8 cellular contexts compared by ENCODE assay signal in genomic region chrX:64206556-64207162, GRCh38. TPM values are rescaled to one million over a fixed set of nuclear protein-coding genes. Genes with fewer than 3 reads are reported as not detected.
A peak's percentile ranks its signal among the peaks of the same experiment; 100 is the strongest.
DNase-seq lines count a peak whose midpoint lies in the region; ATAC-seq and TF ChIP-seq lines count a peak whose summit lies in the region.

No MANE protein-coding gene starts in this region.

- DNase-seq in activated CD4-positive, alpha-beta T cell treated with anti-CD3 and anti-CD28 coated beads for 48 hours, result peak; percentile 2
- DNase-seq in activated CD4-positive, alpha-beta T cell treated with anti-CD3 and anti-CD28 coated beads, Interleukin-2, amount 50 U/mL, for 1 hour, result no peak
- DNase-seq in astrocyte of the cerebellum (ENCODE audit: low read depth) (no peak), left lung (no peak), tibial nerve (ENCODE audit: low spot score in 2 of 2) (no peak), NCI-H1436 (lab: John Stamatoyannopoulos, UW) (no peak)
- no peak for DNase-seq in stimulated activated CD4-positive, alpha-beta T cell treated with anti-CD3 and anti-CD28 coated beads, Interleukin-1b, Interleukin-23, amount 100 ng/mL, for 48 hours

- H3K9me3 ChIP-seq in left lung (no peaks in the 10 kb centered on the region), tibial nerve (no peaks in the 10 kb centered on the region)

- H3K27ac ChIP-seq in left lung (peak overlapping the region; percentile 79 to 84), tibial nerve (peak overlapping the region; percentile 79 to 95 (median 90))

- 40 to 53% methylated on average over 5 of the region's 5 CpGs for WGBS in tibial nerve, 2 donors

- no peaks in the 10 kb centered on the region for H3K36me3 ChIP-seq in left lung
- H3K36me3 ChIP-seq in tibial nerve, result no peaks in the 10 kb centered on the region

- TF ChIP-seq EP300 in tibial nerve (IDR thresholded peaks at IDR 0.05), result no peak

- peak overlapping the region; percentile 55 for H3K4me3 ChIP-seq in astrocyte of the cerebellum (ENCODE audit: low read depth, low read length)
- peak overlapping the region; percentile 46 to 59 for H3K4me3 ChIP-seq in left lung
- H3K4me3 ChIP-seq in tibial nerve, result peak overlapping the region; percentile 40 to 82 (median 62)

- TF ChIP-seq CTCF in astrocyte of the cerebellum (IDR thresholded peaks at IDR 0.05; ENCODE audit: low read depth, low read length, missing control alignments), result no peak
- TF ChIP-seq CTCF in left lung (IDR thresholded peaks at IDR 0.05), result no peak
- no peak for TF ChIP-seq CTCF in tibial nerve (IDR thresholded peaks at IDR 0.05)

- intact Hi-C loops in left lung (cut with DNase I), result no loop called here

- in situ Hi-C loops in astrocyte of the cerebellum (cut with HindIII; ENCODE audit: low sequenced_read_pairs), result no loop called here

- ATAC-seq in left lung, result peak; percentile 2
- no peak for ATAC-seq in GM21515 (IDR thresholded peaks at IDR 0.05; ENCODE audit: unreplicated experiment)

- H3K27me3 ChIP-seq in left lung, result no peaks in the 10 kb centered on the region
- H3K27me3 ChIP-seq in tibial nerve, result no peaks in the 10 kb centered on the region

- peaks cover 9 to 10% of the 10 kb centered on the region in 2 donors for H3K4me1 ChIP-seq in left lung
- H3K4me1 ChIP-seq in tibial nerve, result peaks cover 0 to 28% (median 0%) of the 10 kb centered on the region in 4 donors

- TF ChIP-seq POLR2A in tibial nerve (IDR thresholded peaks at IDR 0.05), result no peak

RNA-seq across cellular contexts. Expression of gene AMER1, which starts 1.2 kb away (rescaled TPM):
- total RNA-seq in left lung (1 to 10 TPM; 3.8 to 4.0 TPM), tibial nerve (10 to 100 TPM in 1 of 4 donors, 1 to 10 TPM in 3; 4.5 to 10.9 (median 6.5) TPM)

RNA-seq across cellular contexts. Expression of gene ASB12, which starts 23.7 kb away (rescaled TPM):
- total RNA-seq in left lung, result under 1 TPM in 1 of 2 donors, not detected in 1; 0.20 TPM
- total RNA-seq in tibial nerve, result under 1 TPM in 1 of 4 donors, not detected in 3; 0.84 TPM
